Comparison of ENCODE assay signal across 22 cellular contexts in the genomic region with DNA sequence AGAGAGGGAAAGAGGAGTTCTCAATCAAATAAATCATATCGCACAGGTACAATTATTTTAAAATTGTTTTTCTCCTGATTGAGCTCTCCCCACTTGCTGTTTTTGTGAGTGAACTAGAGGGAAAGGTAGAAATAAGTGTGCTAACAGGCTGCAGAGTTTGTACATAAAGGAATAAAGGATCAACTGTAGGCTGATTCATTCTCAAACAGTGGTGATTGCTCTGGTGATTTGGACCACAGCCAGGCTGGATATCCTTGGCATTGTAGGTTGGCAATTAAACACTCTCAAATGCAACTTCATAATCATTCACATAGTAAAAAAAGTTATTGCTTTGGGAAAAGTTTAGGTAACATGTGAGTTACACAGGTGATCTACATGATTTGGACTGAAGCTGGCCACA. TPM values are rescaled to one million over a fixed set of nuclear protein-coding genes. Genes with fewer than 3 reads are reported as not detected.
A peak's percentile ranks its signal among the peaks of the same experiment; 100 is the strongest.
DNase-seq lines count a peak whose midpoint lies in the region; FAIRE-seq and TF ChIP-seq lines count a peak whose summit lies in the region.
"Had no signal": no experiment of that assay in that cellular context is flagged by ENCODE, and none has a peak within 500 bp of the region (broad histone marks: within the 10 kb centered on the region; RNA-seq: fewer than 3 reads in every experiment).

No MANE protein-coding gene starts in this region.

- no peak for TF ChIP-seq POLR2A in breast epithelium (IDR thresholded peaks at IDR 0.05)

- H3K9me3 ChIP-seq in breast epithelium: no peaks in the 10 kb centered on the region
- H3K9me3 ChIP-seq: A549, BLaER1, Peyer's patch, thoracic aorta had no signal

- H3K4me3 ChIP-seq in breast epithelium (no peak overlapping the region), bronchial epithelial cell (ENCODE audit: low read depth, low read length) (no peak overlapping the region)
- H3K4me3 ChIP-seq: A549, BLaER1, Peyer's patch, thoracic aorta had no signal

- no TSS peak for BruUV-seq in MCF 10A (replicated peaks; lab: Mats Ljungman, UMichigan)

- no peaks in the 10 kb centered on the region for H3K4me1 Mint-ChIP-seq in MCF 10A (ENCODE audit: insufficient read depth, unreplicated experiment)
- H3K4me1 Mint-ChIP-seq: nephron; stimulated activated effector memory CD8-positive, alpha-beta T cell treated with anti-CD3 and anti-CD28 coated beads, Interleukin-12 subunit alpha, Interleukin-12 subunit beta, amount 100 ng/mL, for 72 hours had no signal

- no peaks in the 10 kb centered on the region for H3K4me1 ChIP-seq in breast epithelium
- H3K4me1 ChIP-seq: A549, BLaER1, Peyer's patch had no signal

- no peak overlapping the region for H3K27ac ChIP-seq in breast epithelium
- H3K27ac ChIP-seq: A549, BLaER1, Peyer's patch, thoracic aorta had no signal

- FAIRE-seq in bronchial epithelial cell (lab: Jason Lieb, UNC) (no peak), urothelium cell line (lab: Jason Lieb, UNC) (peak; percentile 59)
- FAIRE-seq: A549 had no signal

- DNase-seq in MCF 10A (ENCODE audit: unreplicated experiment) (peak; percentile 6), breast epithelium (ENCODE audit: low spot score in 2 of 2) (no peak), NCI-H69 (lab: John Stamatoyannopoulos, UW) (peak; percentile 66), bronchial epithelial cell (ENCODE audit: low read depth) (peak; percentile 33), urothelium cell line (ENCODE audit: low spot score) (no peak), NCI-H2107 treated with DMSO at 0.1 percent for 48 hours (lab: John Stamatoyannopoulos, UW; ENCODE audit: unreplicated experiment) (no peak)
- DNase-seq in activated CD4-positive, alpha-beta T cell treated with anti-CD3 and anti-CD28 coated beads, Interleukin-2, amount 50 U/mL, for 1 hour: no peak
- no peak for DNase-seq in stimulated activated CD4-positive, alpha-beta T cell treated with anti-CD3 and anti-CD28 coated beads, Interleukin-4, amount 100 ng/mL, for 4 hours
- DNase-seq: activated CD4-positive, CD25-positive, alpha-beta regulatory T cell; activated CD8-positive, alpha-beta T cell treated with anti-CD3 and anti-CD28 coated beads, Interleukin-2, amount 10 ng/mL, durations not matched to agents 7 days and 5 days; activated naive CD4-positive, alpha-beta T cell treated with anti-CD3 and anti-CD28 coated beads for 36 hours; activated T-cell treated with anti-CD3 and anti-CD28 coated beads, Interleukin-2, amount 50 U/mL, for 24 hours; aorta; midbrain; NCI-H82; Peyer's patch had no signal

- intact Hi-C loops in MCF 10A (cut with micrococcal nuclease): no loop called here
- intact Hi-C loops in breast epithelium (cut with DNase I; ENCODE audit: low total_unique reads): no loop called here

- no peak overlapping the region for H3K27ac Mint-ChIP-seq in MCF 10A (ENCODE audit: low read depth, unreplicated experiment)
- H3K27ac Mint-ChIP-seq: activated CD8-positive, alpha-beta T cell treated with anti-CD3 and anti-CD28 coated beads, Interleukin-2, amount 10 ng/mL, durations not matched to agents 7 days and 5 days; activated naive CD4-positive, alpha-beta T cell treated with anti-CD3 and anti-CD28 coated beads for 36 hours; activated T-cell treated with anti-CD3 and anti-CD28 coated beads, Interleukin-2, amount 50 U/mL, for 24 hours; nephron; stimulated activated effector memory CD8-positive, alpha-beta T cell treated with anti-CD3 and anti-CD28 coated beads, Interleukin-12 subunit alpha, Interleukin-12 subunit beta, amount 100 ng/mL, for 72 hours had no signal

- H3K27me3 ChIP-seq in breast epithelium (no peaks in the 10 kb centered on the region), bronchial epithelial cell (ENCODE audit: control insufficient read depth, insufficient read depth, low read length) (no peaks in the 10 kb centered on the region)
- H3K27me3 ChIP-seq: BLaER1, Peyer's patch had no signal

- H3K36me3 ChIP-seq in breast epithelium (no peaks in the 10 kb centered on the region), bronchial epithelial cell (ENCODE audit: control insufficient read depth, insufficient read depth, low read length) (no peaks in the 10 kb centered on the region)
- H3K36me3 ChIP-seq: BLaER1, Peyer's patch, thoracic aorta had no signal

- H3K36me3 Mint-ChIP-seq in MCF 10A (ENCODE audit: insufficient read depth, unreplicated experiment): no peaks in the 10 kb centered on the region
- H3K36me3 Mint-ChIP-seq: stimulated activated effector memory CD8-positive, alpha-beta T cell treated with anti-CD3 and anti-CD28 coated beads, Interleukin-12 subunit alpha, Interleukin-12 subunit beta, amount 100 ng/mL, for 72 hours had no signal

- H3K4me3 Mint-ChIP-seq in MCF 10A (ENCODE audit: unreplicated experiment): no peak overlapping the region
- H3K4me3 Mint-ChIP-seq: activated CD8-positive, alpha-beta T cell treated with anti-CD3 and anti-CD28 coated beads, Interleukin-2, amount 10 ng/mL, durations not matched to agents 7 days and 5 days; activated naive CD4-positive, alpha-beta T cell treated with anti-CD3 and anti-CD28 coated beads for 36 hours; activated T-cell treated with anti-CD3 and anti-CD28 coated beads, Interleukin-2, amount 50 U/mL, for 24 hours; nephron; stimulated activated effector memory CD8-positive, alpha-beta T cell treated with anti-CD3 and anti-CD28 coated beads, Interleukin-12 subunit alpha, Interleukin-12 subunit beta, amount 100 ng/mL, for 72 hours had no signal

- TF ChIP-seq CTCF in MCF 10A (IDR thresholded peaks at IDR 0.05; ENCODE audit: unreplicated experiment) (no peak), breast epithelium (IDR thresholded peaks at IDR 0.05) (no peak), bronchial epithelial cell (IDR thresholded peaks at IDR 0.05; ENCODE audit: insufficient read depth, low read length, severe bottlenecking) (no peak)

- no peaks in the 10 kb centered on the region for H3K9me3 Mint-ChIP-seq in MCF 10A (ENCODE audit: unreplicated experiment)
- H3K9me3 Mint-ChIP-seq: nephron had no signal

- peaks cover 88% of the 10 kb centered on the region for H3K27me3 Mint-ChIP-seq in MCF 10A (ENCODE audit: insufficient read depth, unreplicated experiment)
- H3K27me3 Mint-ChIP-seq: activated T-cell treated with anti-CD3 and anti-CD28 coated beads, Interleukin-2, amount 50 U/mL, for 24 hours had no signal

- POLR2A ChIA-PET in MCF 10A (lab: Yijun Ruan, JAX): no interaction called here

- CTCF ChIA-PET in MCF 10A (lab: Yijun Ruan, JAX): no interaction called here

RNA-seq across cellular contexts. Expression of a gene that starts 29.8 kb away (rescaled TPM):
- total RNA-seq in MCF 10A (2022): not detected in 2 replicates
- total RNA-seq in breast epithelium: 10 to 100 TPM in 2 of 3 donors, 1 to 10 TPM in 1; 2.3 to 29.8 (median 21.8) TPM
- under 0.01 TPM in 1 of 2 replicates, not detected in the other for total RNA-seq in bronchial epithelial cell
- total RNA-seq: activated CD8-positive, alpha-beta T cell treated with anti-CD3 and anti-CD28 coated beads, Interleukin-2, amount 10 ng/mL, durations not matched to agents 7 days and 5 days; activated naive CD4-positive, alpha-beta T cell treated with anti-CD3 and anti-CD28 coated beads for 36 hours; T-helper 2 cell treated with Interferon-gamma antibody and Interleukin-4, amounts not matched to agents 100 ng/mL and 5 ng/mL, for 36 hours had no signal

Comparison
In these comparisons a context has a peak if more than half of its experiments do, and no peak if none do; other contexts are left out.
1. DNase-seq: peak in MCF 10A (single experiment), NCI-H69 (single experiment) and bronchial epithelial cell (single experiment); none in breast epithelium (0 of 2), urothelium cell line (single experiment), activated CD4-positive, alpha-beta T cell treated with anti-CD3 and anti-CD28 coated beads, Interleukin-2, amount 50 U/mL, for 1 hour (single experiment), NCI-H2107 treated with DMSO at 0.1 percent for 48 hours (single experiment) and stimulated activated CD4-positive, alpha-beta T cell treated with anti-CD3 and anti-CD28 coated beads, Interleukin-4, amount 100 ng/mL, for 4 hours (0 of 2).